ENCODE assay signal across 8 cellular contexts in genomic region chr18:49813321-49814146, GRCh38. TPM values are rescaled to one million over a fixed set of nuclear protein-coding genes. Genes with fewer than 3 reads are reported as not detected.
DNase-seq lines count a peak whose midpoint lies in the region; ATAC-seq and TF ChIP-seq lines count a peak whose summit lies in the region.

TSS of gene ACAA2 (minus strand) at chr18:49813533. CDS start at chr18:49813484, 49 bp downstream.

- intact Hi-C loops in activated CD8-positive, alpha-beta T cell treated with anti-CD3 and anti-CD28 coated beads for 36 hours (cut with micrococcal nuclease): no loop called here

- no peaks in the 10 kb centered on the region for H3K36me3 ChIP-seq in lung (ENCODE audit: control insufficient read depth in 2 of 2, insufficient read depth in 2 of 2, low read length in 2 of 2)

- ATAC-seq in GM19395 (IDR thresholded peaks at IDR 0.05; ENCODE audit: unreplicated experiment) (peak; percentile 83), HG03558 (IDR thresholded peaks at IDR 0.05; ENCODE audit: extremely low read depth, unreplicated experiment) (peak; percentile 69), lung (ENCODE audit: insufficient read depth, low FRiP score) (peak; percentile 96)
- ATAC-seq in activated CD8-positive, alpha-beta T cell treated with anti-CD3 and anti-CD28 coated beads for 36 hours: peak; percentile 90

- peaks cover 37% of the 10 kb centered on the region for H3K36me3 Mint-ChIP-seq in activated CD8-positive, alpha-beta T cell treated with anti-CD3 and anti-CD28 coated beads for 36 hours (ENCODE audit: low read depth)

- H3K27ac ChIP-seq in lung (ENCODE audit: low read depth in 1 of 2, low read length in 1 of 2): peak within 1 kb of the TSS; percentile 92 to 99

- peak within 1 kb of the TSS; percentile 100 for H3K27ac Mint-ChIP-seq in activated CD8-positive, alpha-beta T cell treated with anti-CD3 and anti-CD28 coated beads for 36 hours

- H3K9me3 ChIP-seq in lung (ENCODE audit: control insufficient read depth in 2 of 2, insufficient read depth in 1 of 2, low read length in 1 of 2): peaks cover 0 to 4% of the 10 kb centered on the region in 2 donors

- H3K9me3 Mint-ChIP-seq in activated CD8-positive, alpha-beta T cell treated with anti-CD3 and anti-CD28 coated beads for 36 hours: peaks cover 11% of the 10 kb centered on the region

- peak within 1 kb of the TSS; percentile 69 for H3K4me3 ChIP-seq in lung

- peak within 1 kb of the TSS; percentile 97 for H3K4me3 Mint-ChIP-seq in activated CD8-positive, alpha-beta T cell treated with anti-CD3 and anti-CD28 coated beads for 36 hours

- CTCF ChIA-PET in activated CD8-positive, alpha-beta T cell treated with anti-CD3 and anti-CD28 coated beads for 36 hours (lab: Charles Lee): no interaction called here

- H3K4me1 Mint-ChIP-seq in activated CD8-positive, alpha-beta T cell treated with anti-CD3 and anti-CD28 coated beads for 36 hours (ENCODE audit: low read depth): peaks cover 47% of the 10 kb centered on the region

- peaks cover 3 to 10% of the 10 kb centered on the region in 2 donors for H3K4me1 ChIP-seq in lung (ENCODE audit: control insufficient read depth in 2 of 2, insufficient read depth in 2 of 2, low read length in 2 of 2)

- H3K27me3 ChIP-seq in lung (ENCODE audit: control insufficient read depth, insufficient read depth): no peaks in the 10 kb centered on the region

- no peak for TF ChIP-seq CTCF in activated CD8-positive, alpha-beta T cell treated with anti-CD3 and anti-CD28 coated beads for 36 hours (IDR thresholded peaks at IDR 0.05)
- no peak for TF ChIP-seq CTCF in lung (IDR thresholded peaks at IDR 0.05; ENCODE audit: control extremely low read depth, extremely low read depth)

- no peaks in the 10 kb centered on the region for H3K27me3 Mint-ChIP-seq in activated CD8-positive, alpha-beta T cell treated with anti-CD3 and anti-CD28 coated beads for 36 hours

- POLR2A ChIA-PET in activated CD8-positive, alpha-beta T cell treated with anti-CD3 and anti-CD28 coated beads for 36 hours (lab: Charles Lee): no interaction called here

- WGBS in lung, 2 donors: 0% methylated on average over 61 to 74 of the region's 74 CpGs

- DNase-seq in CD1c-positive myeloid dendritic cell (ENCODE audit: extremely low spot score): peak; percentile 96
- DNase-seq in NCI-H82 treated with DMSO at 0.1 percent for 48 hours (lab: John Stamatoyannopoulos, UW; ENCODE audit: unreplicated experiment): peak; percentile 52
- DNase-seq in activated CD8-positive, alpha-beta T cell treated with anti-CD3 and anti-CD28 coated beads for 36 hours: peak; percentile 88
- DNase-seq in ecto neural progenitor cell (ENCODE audit: low spot score): peak; percentile 89
- peak; percentile 89 for DNase-seq in lung (ENCODE audit: low spot score)
- DNase-seq in stimulated activated CD4-positive, alpha-beta T cell treated with anti-CD3 and anti-CD28 coated beads, TNF-alpha, amount 100 ng/mL, for 48 hours (ENCODE audit: low read depth in 3 of 3): peak; percentile 70 to 79 (median 71)

RNA-seq across cellular contexts. Expression of gene ACAA2, which starts in this region (rescaled TPM):
- 10 to 100 TPM; 83.3 to 84.6 TPM for total RNA-seq in activated CD8-positive, alpha-beta T cell treated with anti-CD3 and anti-CD28 coated beads for 36 hours
- 10 to 100 TPM; 40.9 to 52.8 TPM for total RNA-seq in lung
- 10 to 100 TPM; 35.2 to 49.0 TPM for polyA plus RNA-seq in lung

Comparison
In these comparisons a context has a peak if more than half of its experiments do, and no peak if none do; other contexts are left out.
1. Peak in every context shown above with its lines: DNase-seq, ATAC-seq, H3K4me3 ChIP-seq and H3K27ac ChIP-seq.